ENCODE assay signal across 1 cellular context in genomic region chr13:99379856-99380255, GRCh38.
TF ChIP-seq lines count a peak whose summit lies in the region.

No MANE protein-coding gene starts in this region.

TF ChIP-seq in WTC11, 78 proteins besides CTCF, POLR2A, EP300 and RAD21 (continued from another document):
- TF ChIP-seq ATF3 (CRISPR knock-in tag; conservative IDR thresholded peaks at IDR 0.05): no peak
- no peak for TF ChIP-seq TEAD4 (CRISPR knock-in tag; IDR thresholded peaks at IDR 0.05)
- no peak for TF ChIP-seq ZNF532 (CRISPR knock-in tag; IDR thresholded peaks at IDR 0.05; ENCODE audit: borderline replicate concordance)
- no peak for TF ChIP-seq ATF6 (CRISPR knock-in tag; IDR thresholded peaks at IDR 0.05)
- TF ChIP-seq PRDM15 (CRISPR knock-in tag; IDR thresholded peaks at IDR 0.05): no peak
- no peak for TF ChIP-seq ZNF396 (CRISPR knock-in tag; IDR thresholded peaks at IDR 0.05; ENCODE audit: borderline replicate concordance)
- no peak for TF ChIP-seq ATF1 (CRISPR knock-in tag; IDR thresholded peaks at IDR 0.05)
- TF ChIP-seq ZNF232 (CRISPR knock-in tag; IDR thresholded peaks at IDR 0.05): no peak
